8 cellular contexts compared by ENCODE assay signal in the genomic region with DNA sequence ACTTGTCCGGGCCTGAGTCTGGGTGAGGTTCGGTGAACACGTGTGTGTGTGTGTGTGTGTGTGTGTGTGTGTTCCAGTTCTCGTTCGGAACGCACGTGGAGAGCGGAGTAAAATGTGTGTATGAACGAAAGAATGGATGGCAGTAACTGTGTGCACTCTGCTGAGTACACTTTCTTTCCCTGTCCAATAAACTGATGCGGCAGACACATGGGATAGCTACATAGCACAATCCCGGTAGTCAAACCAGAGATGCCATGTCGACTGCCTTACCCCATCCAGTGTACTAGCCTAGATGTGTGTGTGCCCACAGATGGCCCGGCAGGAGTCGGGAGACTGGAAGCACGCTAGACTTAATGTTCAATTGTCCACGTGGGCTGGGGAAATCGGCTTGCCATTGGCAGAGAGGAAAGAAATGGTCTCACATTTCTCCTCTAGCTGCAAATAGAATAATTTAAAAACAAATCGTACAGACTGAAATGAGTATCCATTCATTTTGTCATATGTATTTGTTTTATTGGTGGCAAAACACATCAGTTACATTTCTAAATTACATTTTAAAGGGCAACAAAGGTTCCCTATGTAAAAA. TPM values are rescaled to one million over a fixed set of nuclear protein-coding genes. Genes with fewer than 3 reads are reported as not detected.
DNase-seq lines count a peak whose midpoint lies in the region; ATAC-seq and TF ChIP-seq lines count a peak whose summit lies in the region.

No MANE protein-coding gene starts in this region.

- CTCF ChIA-PET in activated CD8-positive, alpha-beta memory T cell treated with anti-CD3 and anti-CD28 coated beads, Interleukin-2, amount 10 ng/mL, durations not matched to agents 7 days and 5 days (lab: Charles Lee): interaction anchor here (1.5 kb wide), 1 partner anchor 38 kb away, joined by 3 read pairs; no protein-coding TSS in a partner anchor

- peaks cover 21% of the 10 kb centered on the region for H3K4me1 Mint-ChIP-seq in activated CD8-positive, alpha-beta memory T cell treated with anti-CD3 and anti-CD28 coated beads, Interleukin-2, amount 10 ng/mL, durations not matched to agents 7 days and 5 days
- H3K4me1 Mint-ChIP-seq in nephron progenitor cell: peaks cover 45% of the 10 kb centered on the region

- H3K9me3 Mint-ChIP-seq in activated CD8-positive, alpha-beta memory T cell treated with anti-CD3 and anti-CD28 coated beads, Interleukin-2, amount 10 ng/mL, durations not matched to agents 7 days and 5 days (ENCODE audit: low read depth): no peaks in the 10 kb centered on the region
- H3K9me3 Mint-ChIP-seq in nephron progenitor cell: no peaks in the 10 kb centered on the region

- peak overlapping the region; percentile 76 for H3K4me3 Mint-ChIP-seq in activated CD8-positive, alpha-beta memory T cell treated with anti-CD3 and anti-CD28 coated beads, Interleukin-2, amount 10 ng/mL, durations not matched to agents 7 days and 5 days
- H3K4me3 Mint-ChIP-seq in nephron progenitor cell: peak overlapping the region; percentile 92

- H3K36me3 Mint-ChIP-seq in activated CD8-positive, alpha-beta memory T cell treated with anti-CD3 and anti-CD28 coated beads, Interleukin-2, amount 10 ng/mL, durations not matched to agents 7 days and 5 days: no peaks in the 10 kb centered on the region
- no peaks in the 10 kb centered on the region for H3K36me3 Mint-ChIP-seq in nephron progenitor cell (ENCODE audit: low read depth)

- DNase-seq in DMS 273 treated with DMSO at 0.1 percent for 48 hours (lab: John Stamatoyannopoulos, UW) (peak; percentile 99), NCI-H524 (lab: John Stamatoyannopoulos, UW) (peak; percentile 94 to 98), foreskin fibroblast (peak; percentile 93 to 95), nephron progenitor cell (peak; percentile 51), pons (ENCODE audit: low spot score) (no peak)
- peak; percentile 44 for DNase-seq in activated CD8-positive, alpha-beta memory T cell treated with anti-CD3 and anti-CD28 coated beads, Interleukin-2, amount 10 ng/mL, durations not matched to agents 7 days and 5 days

- H3K27me3 Mint-ChIP-seq in activated CD8-positive, alpha-beta memory T cell treated with anti-CD3 and anti-CD28 coated beads, Interleukin-2, amount 10 ng/mL, durations not matched to agents 7 days and 5 days: peaks cover 44% of the 10 kb centered on the region
- H3K27me3 Mint-ChIP-seq in nephron progenitor cell (ENCODE audit: low read depth, poor library complexity): peaks cover 4% of the 10 kb centered on the region

- TF ChIP-seq CTCF in foreskin fibroblast (IDR thresholded peaks at IDR 0.05; ENCODE audit: low read depth, low read length) (no peak), nephron progenitor cell (IDR thresholded peaks at IDR 0.05) (no peak)

- peak overlapping the region; percentile 87 to 90 for H3K4me3 ChIP-seq in foreskin fibroblast (ENCODE audit: low read depth in 1 of 2, low read length in 2 of 2)

- ATAC-seq in GM19438 (IDR thresholded peaks at IDR 0.05; ENCODE audit: low read depth, unreplicated experiment) (peak; percentile 2), HG03521 (IDR thresholded peaks at IDR 0.05; ENCODE audit: unreplicated experiment) (peak; percentile 2)
- ATAC-seq in activated CD8-positive, alpha-beta memory T cell treated with anti-CD3 and anti-CD28 coated beads, Interleukin-2, amount 10 ng/mL, durations not matched to agents 7 days and 5 days: no peak

- H3K27ac Mint-ChIP-seq in activated CD8-positive, alpha-beta memory T cell treated with anti-CD3 and anti-CD28 coated beads, Interleukin-2, amount 10 ng/mL, durations not matched to agents 7 days and 5 days: peak overlapping the region; percentile 80
- H3K27ac Mint-ChIP-seq in nephron progenitor cell: peak overlapping the region; percentile 98

RNA-seq across cellular contexts. Expression of a gene that starts 0.6 kb away (rescaled TPM):
- total RNA-seq in activated CD8-positive, alpha-beta memory T cell treated with anti-CD3 and anti-CD28 coated beads, Interleukin-2, amount 10 ng/mL, durations not matched to agents 7 days and 5 days: 10 to 100 TPM in 1 of 2 experiments, 1 to 10 TPM in 1; 6.4 to 19.2 TPM
